1 cellular context compared by ENCODE assay signal in the genomic region with DNA sequence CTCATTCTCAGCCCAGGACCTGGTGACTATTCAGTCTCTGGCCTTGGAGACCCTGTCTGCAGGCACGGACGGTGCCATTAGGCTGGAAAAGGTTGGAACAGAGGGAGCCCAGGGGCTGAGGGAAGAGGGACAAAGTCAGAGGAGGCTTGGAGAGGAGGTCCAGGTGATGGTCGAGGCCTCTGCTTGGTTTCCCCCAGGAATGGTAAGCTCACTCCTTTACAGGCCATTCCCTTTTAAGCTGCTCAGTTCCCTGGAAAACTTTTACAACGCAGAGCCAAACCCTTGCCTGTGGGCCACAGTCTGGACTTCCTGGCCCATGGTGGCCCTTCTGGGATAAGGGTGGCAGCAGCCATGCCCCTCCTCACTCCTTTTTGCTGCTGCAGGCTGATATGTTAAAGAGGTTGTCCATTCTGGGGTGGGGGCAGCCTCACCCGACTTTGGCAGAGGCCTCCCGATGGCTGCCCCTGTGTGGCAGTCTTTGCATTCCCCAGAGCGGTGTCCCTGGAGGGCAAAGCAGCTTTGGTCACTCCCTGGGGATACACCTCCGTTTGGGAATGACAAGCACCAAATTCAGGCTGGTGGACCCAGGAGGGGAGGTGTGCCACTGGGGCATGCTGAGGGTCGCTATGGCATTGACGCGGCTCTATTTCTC.
TF ChIP-seq lines count a peak whose summit lies in the region.

No MANE protein-coding gene starts in this region.

TF ChIP-seq in H1, 55 proteins besides CTCF, POLR2A, EP300 and RAD21:
- TF ChIP-seq BRCA1 (IDR thresholded peaks at IDR 0.05; ENCODE audit: low read depth, low read length), result no peak
- no peak for TF ChIP-seq SP1 (IDR thresholded peaks at IDR 0.05; ENCODE audit: low read depth, low read length)
- no peak for TF ChIP-seq KDM1A (IDR thresholded peaks at IDR 0.05; ENCODE audit: borderline replicate concordance, low read length)
- TF ChIP-seq HDAC6 (IDR thresholded peaks at IDR 0.05; ENCODE audit: low read depth, low read length), result no peak
TF ChIP-seq in H1: peak in this region for 0.
